Comparison of ENCODE assay signal across 8 cellular contexts in the genomic region with DNA sequence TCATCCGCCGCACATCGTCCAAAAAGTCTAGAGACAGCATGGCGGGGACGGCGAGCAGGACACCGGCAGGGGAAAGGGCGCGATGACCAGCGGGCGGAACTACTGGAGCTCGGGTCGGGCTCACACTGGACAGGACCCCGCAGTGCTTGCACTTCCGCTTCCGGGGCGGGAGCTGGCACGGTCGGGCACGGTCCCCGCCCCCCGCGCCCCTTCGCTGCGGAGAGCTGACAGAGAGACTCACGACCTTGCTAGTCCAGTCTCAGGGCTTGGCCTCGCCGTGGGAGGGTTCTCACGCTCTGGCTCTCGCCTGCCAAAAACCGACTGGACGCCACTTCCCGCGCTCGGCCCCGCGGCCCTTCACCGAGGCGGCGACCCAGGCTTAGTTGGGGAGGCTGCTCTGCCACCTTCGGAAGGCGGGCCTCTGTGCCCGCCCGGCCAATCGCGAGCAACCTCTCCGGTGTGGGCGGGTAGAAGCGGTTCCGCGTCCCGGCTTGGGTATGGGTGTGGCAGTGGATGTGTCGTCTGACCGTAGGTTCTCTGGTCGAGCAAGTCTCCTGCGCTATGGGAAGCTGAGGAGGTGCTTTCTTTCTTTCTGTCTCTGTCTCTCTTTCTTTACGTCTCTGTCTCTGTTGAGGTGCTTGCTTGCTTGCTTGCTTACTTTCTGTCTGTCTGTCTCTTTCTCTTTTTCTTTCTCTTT. TPM values are rescaled to one million over a fixed set of nuclear protein-coding genes. Genes with fewer than 3 reads are reported as not detected.
DNase-seq lines count a peak whose midpoint lies in the region; ATAC-seq and TF ChIP-seq lines count a peak whose summit lies in the region.

Gene SEC11A, minus strand, starts transcription at position 104 of the 697 bp plus-strand sequence. Its CDS starts 64 bp downstream, at position 40.

- H3K36me3 Mint-ChIP-seq in effector memory CD8-positive, alpha-beta T cell (ENCODE audit: insufficient read depth), result peaks cover 27% of the 10 kb centered on the region
- peaks cover 2% of the 10 kb centered on the region for H3K36me3 Mint-ChIP-seq in memory B cell

- H3K4me3 Mint-ChIP-seq in effector memory CD8-positive, alpha-beta T cell, result peak within 1 kb of the TSS; percentile 85 to 93
- peak within 1 kb of the TSS; percentile 94 for H3K4me3 Mint-ChIP-seq in memory B cell

- no peaks in the 10 kb centered on the region for H3K27me3 Mint-ChIP-seq in effector memory CD8-positive, alpha-beta T cell
- no peaks in the 10 kb centered on the region for H3K27me3 Mint-ChIP-seq in memory B cell

- DNase-seq in CMK (ENCODE audit: low read depth) (peak; percentile 88), GM20000 (ENCODE audit: low spot score) (peak; percentile 91), HT-29 (ENCODE audit: low spot score) (peak; percentile 98), NOMO-1 (lab: John Stamatoyannopoulos, UW; ENCODE audit: unreplicated experiment in 2 of 2) (peak; percentile 94 to 95), memory B cell (ENCODE audit: low spot score in 2 of 2) (peak; percentile 89 to 97)
- peak; percentile 75 to 80 for DNase-seq in activated CD8-positive, alpha-beta memory T cell treated with anti-CD3 and anti-CD28 coated beads for 4 hours (ENCODE audit: low read depth in 2 of 2)
- DNase-seq in effector memory CD8-positive, alpha-beta T cell, result peak; percentile 87 to 93 (median 89)
- DNase-seq in stimulated activated CD8-positive, alpha-beta memory T cell treated with anti-CD3 and anti-CD28 coated beads, Interleukin-12 subunit alpha, Interleukin-12 subunit beta, amount 100 ng/mL, for 24 hours (ENCODE audit: extremely low read depth), result peak; percentile 81

- H3K9me3 Mint-ChIP-seq in effector memory CD8-positive, alpha-beta T cell, result no peaks in the 10 kb centered on the region
- no peaks in the 10 kb centered on the region for H3K9me3 Mint-ChIP-seq in memory B cell

- peak within 1 kb of the TSS; percentile 91 to 92 for H3K27ac Mint-ChIP-seq in effector memory CD8-positive, alpha-beta T cell
- H3K27ac Mint-ChIP-seq in memory B cell, result peak within 1 kb of the TSS; percentile 97

- TF ChIP-seq CTCF in GM20000 (IDR thresholded peaks at IDR 0.05; ENCODE audit: extremely low read depth, missing control alignments), result no peak

- ATAC-seq in effector memory CD8-positive, alpha-beta T cell (replicated peaks), result peak; percentile 94
- ATAC-seq in memory B cell (ENCODE audit: low read depth), result peak; percentile 94

- peaks cover 18 to 36% of the 10 kb centered on the region in 2 donors for H3K4me1 Mint-ChIP-seq in effector memory CD8-positive, alpha-beta T cell (ENCODE audit: low read depth in 2 of 2)
- peaks cover 18% of the 10 kb centered on the region for H3K4me1 Mint-ChIP-seq in memory B cell

RNA-seq across cellular contexts. Expression of gene SEC11A, which starts in this region (rescaled TPM):
- total RNA-seq in HT-29 (2014; rRNA removed; shearing (Covaris generic)), result 215 and 238 TPM in 2 replicates

Comparison
In these comparisons a context has a peak if more than half of its experiments do, and no peak if none do; other contexts are left out.
1. Peak in every context shown above with its lines: DNase-seq and ATAC-seq.